8 cellular contexts compared by ENCODE assay signal in genomic region chr16:77191259-77191969, GRCh38.
A peak's percentile ranks its signal among the peaks of the same experiment; 100 is the strongest.
DNase-seq lines count a peak whose midpoint lies in the region; ATAC-seq and TF ChIP-seq lines count a peak whose summit lies in the region.

No MANE protein-coding gene starts in this region.

- peaks cover 13% of the 10 kb centered on the region for H3K4me1 ChIP-seq in adipocyte (ENCODE audit: control insufficient read depth, insufficient read depth, low read length)

- H3K36me3 ChIP-seq in adipocyte (ENCODE audit: control insufficient read depth, insufficient read depth, low read length, severe bottlenecking): peaks cover 21% of the 10 kb centered on the region

- H3K4me3 ChIP-seq in NB4 (ENCODE audit: low read depth, low read length) (peak overlapping the region; percentile 98), adipocyte (ENCODE audit: low read length) (peak overlapping the region; percentile 95), iPS-18c (ENCODE audit: insufficient read depth, low read depth, low read length) (peak overlapping the region; percentile 94)

- peak overlapping the region; percentile 92 for H3K9ac ChIP-seq in adipocyte (ENCODE audit: low read length)

- ATAC-seq in HG03039 (IDR thresholded peaks at IDR 0.05; ENCODE audit: unreplicated experiment): no peak

- H3K9me3 ChIP-seq in adipocyte (ENCODE audit: control insufficient read depth, low read length) (no peaks in the 10 kb centered on the region), iPS-18c (ENCODE audit: control insufficient read depth, insufficient read depth, low read length) (no peaks in the 10 kb centered on the region)

- no peak for TF ChIP-seq POLR2A in NB4 (IDR thresholded peaks at IDR 0.05; ENCODE audit: extremely low read depth, insufficient read length)

- no peaks in the 10 kb centered on the region for H3K27me3 ChIP-seq in adipocyte (replicated peaks; ENCODE audit: control insufficient read depth, insufficient read depth, low read length)

- TF ChIP-seq CTCF in NB4 (IDR thresholded peaks at IDR 0.05; ENCODE audit: low read depth, low read length): no peak

- DNase-seq in activated gamma-delta T cell treated with Interleukin-2 at 50 U/mL for 16 hours: peak; percentile 31
- DNase-seq in activated gamma-delta T cell (lab: John Stamatoyannopoulos, UW): no peak
- DNase-seq in NB4 (ENCODE audit: low read depth): peak; percentile 73
- DNase-seq in adipocyte (ENCODE audit: low read depth): no peak
- DNase-seq in stimulated activated CD4-positive, alpha-beta T cell treated with anti-CD3 and anti-CD28 coated beads, Interleukin-4, amount 100 ng/mL, for 1 hour: peak; percentile 26
- no peak for DNase-seq in AG08395 (ENCODE audit: low spot score)

Comparison
In these comparisons a context has a peak if more than half of its experiments do, and no peak if none do; other contexts are left out.
1. DNase-seq: peak in activated gamma-delta T cell treated with Interleukin-2 at 50 U/mL for 16 hours (single experiment), NB4 (single experiment) and stimulated activated CD4-positive, alpha-beta T cell treated with anti-CD3 and anti-CD28 coated beads, Interleukin-4, amount 100 ng/mL, for 1 hour (single experiment); none in activated gamma-delta T cell (single experiment), adipocyte (single experiment) and AG08395 (single experiment).
2. Peak in every context shown above with its lines, with median percentiles within 50 percentile points of each other: H3K4me3 ChIP-seq.